21 cellular contexts compared by ENCODE assay signal in the genomic region with DNA sequence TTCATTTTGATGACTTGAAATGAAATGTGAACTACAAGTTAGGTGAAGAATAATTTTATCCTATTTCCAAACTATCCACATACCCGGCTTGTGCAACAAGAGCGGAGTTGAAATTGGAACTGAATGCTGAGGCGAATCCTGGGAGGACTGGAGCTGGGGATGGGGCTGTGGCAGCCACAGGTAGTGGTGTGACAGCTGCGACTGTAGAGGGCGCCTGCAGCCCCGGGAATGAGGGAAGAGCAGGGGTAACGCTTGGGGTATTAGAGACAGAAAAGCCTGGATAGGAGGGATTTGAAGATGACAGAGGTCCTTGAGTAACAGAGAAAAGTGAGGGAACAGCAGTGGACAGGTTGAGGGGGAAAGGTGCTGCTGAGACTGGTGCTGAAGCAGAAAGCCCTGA. TPM values are rescaled to one million over a fixed set of nuclear protein-coding genes. Genes with fewer than 3 reads are reported as not detected.
DNase-seq lines count a peak whose midpoint lies in the region; ATAC-seq, FAIRE-seq and TF ChIP-seq lines count a peak whose summit lies in the region.
"Had no signal": no experiment of that assay in that cellular context is flagged by ENCODE, and none has a peak within 500 bp of the region (broad histone marks: within the 10 kb centered on the region; RNA-seq: fewer than 3 reads in every experiment).

No MANE protein-coding gene starts in this region.

- H3K4me1 Mint-ChIP-seq in activated T-cell treated with anti-CD3 and anti-CD28 coated beads, Interleukin-2, amount 50 U/mL, for 72 hours (ENCODE audit: low read depth): no peaks in the 10 kb centered on the region
- H3K4me1 Mint-ChIP-seq in activated T-cell treated with anti-CD3 and anti-CD28 coated beads, Interleukin-2, amount 50 U/mL, for 24 hours (ENCODE audit: low read depth): peaks cover 6% of the 10 kb centered on the region
- peaks cover 0 to 2% of the 10 kb centered on the region in 2 donors for H3K4me1 Mint-ChIP-seq in stimulated activated naive B cell treated with anti-CD40 and anti-IgM and Interleukin-4, amounts not matched to agents 10 μg/mL and 1 μg/mL and 100 μg/mL, for 72 hours

- TF ChIP-seq POLR2A in stomach (IDR thresholded peaks at IDR 0.05): no peak

- H3K4me3 Mint-ChIP-seq in activated T-cell treated with anti-CD3 and anti-CD28 coated beads, Interleukin-2, amount 50 U/mL, for 72 hours: no peak overlapping the region
- H3K4me3 Mint-ChIP-seq in activated T-cell treated with anti-CD3 and anti-CD28 coated beads, Interleukin-2, amount 50 U/mL, for 24 hours: no peak overlapping the region
- H3K4me3 Mint-ChIP-seq in stimulated activated naive B cell treated with anti-CD40 and anti-IgM and Interleukin-4, amounts not matched to agents 10 μg/mL and 1 μg/mL and 100 μg/mL, for 72 hours: no peak overlapping the region

- H3K27me3 ChIP-seq in SJCRH30 (no peaks in the 10 kb centered on the region), stomach (no peaks in the 10 kb centered on the region)
- H3K27me3 ChIP-seq: right lobe of liver, tibial artery had no signal

- peaks cover 0 to 3% of the 10 kb centered on the region in 2 donors for H3K9me3 Mint-ChIP-seq in activated T-cell treated with anti-CD3 and anti-CD28 coated beads, Interleukin-2, amount 50 U/mL, for 72 hours
- no peaks in the 10 kb centered on the region for H3K9me3 Mint-ChIP-seq in activated T-cell treated with anti-CD3 and anti-CD28 coated beads, Interleukin-2, amount 50 U/mL, for 24 hours
- H3K9me3 Mint-ChIP-seq in stimulated activated naive B cell treated with anti-CD40 and anti-IgM and Interleukin-4, amounts not matched to agents 10 μg/mL and 1 μg/mL and 100 μg/mL, for 72 hours: no peaks in the 10 kb centered on the region

- no peak overlapping the region for H3K4me3 ChIP-seq in SJCRH30
- H3K4me3 ChIP-seq in fibroblast of pulmonary artery (replicated peaks; ENCODE audit: low read depth, low read length): no peak overlapping the region
- no peak overlapping the region for H3K4me3 ChIP-seq in stomach
- H3K4me3 ChIP-seq: lung, right lobe of liver, SK-N-MC, tibial artery had no signal

- no peaks in the 10 kb centered on the region for H3K9me3 ChIP-seq in SJCRH30 (replicated peaks)
- no peaks in the 10 kb centered on the region for H3K9me3 ChIP-seq in stomach
- H3K9me3 ChIP-seq: right lobe of liver, tibial artery had no signal

- H3K27ac ChIP-seq in SJCRH30: no peak overlapping the region
- H3K27ac ChIP-seq in stomach: no peak overlapping the region
- H3K27ac ChIP-seq: right lobe of liver, SK-N-MC, tibial artery had no signal

- H3K4me1 ChIP-seq in SJCRH30: no peaks in the 10 kb centered on the region
- no peaks in the 10 kb centered on the region for H3K4me1 ChIP-seq in stomach
- H3K4me1 ChIP-seq: right lobe of liver, tibial artery had no signal

- no peak for DNase-seq in activated T-cell treated with anti-CD3 and anti-CD28 coated beads, Interleukin-2, amount 50 U/mL, for 72 hours
- no peak for DNase-seq in activated T-cell treated with anti-CD3 and anti-CD28 coated beads, Interleukin-2, amount 50 U/mL, for 24 hours
- DNase-seq in SJCRH30 (peak; percentile 13 to 30), fibroblast of pulmonary artery (ENCODE audit: low read depth) (no peak), stomach (no peak), OCI-M2 (lab: John Stamatoyannopoulos, UW; ENCODE audit: unreplicated experiment) (no peak), RCC 7860 (ENCODE audit: low spot score) (no peak)
- DNase-seq in stimulated activated naive B cell treated with anti-CD40 and anti-IgM and Interleukin-4, amounts not matched to agents 10 μg/mL and 1 μg/mL and 100 μg/mL, for 72 hours: no peak
- DNase-seq: activated gamma-delta T cell; aorta; Calu3; dermis blood vessel endothelial cell; right lobe of liver; stimulated activated CD4-positive, alpha-beta T cell treated with anti-CD3 and anti-CD28 coated beads, Interleukin-4, amount 100 ng/mL, for 24 hours; tibial artery had no signal

- H3K27ac Mint-ChIP-seq in activated T-cell treated with anti-CD3 and anti-CD28 coated beads, Interleukin-2, amount 50 U/mL, for 72 hours: peak overlapping the region; percentile 36
- no peak overlapping the region for H3K27ac Mint-ChIP-seq in activated T-cell treated with anti-CD3 and anti-CD28 coated beads, Interleukin-2, amount 50 U/mL, for 24 hours
- peak overlapping the region; percentile 14 for H3K27ac Mint-ChIP-seq in stimulated activated naive B cell treated with anti-CD40 and anti-IgM and Interleukin-4, amounts not matched to agents 10 μg/mL and 1 μg/mL and 100 μg/mL, for 72 hours

- no peak for ATAC-seq in activated T-cell treated with anti-CD3 and anti-CD28 coated beads, Interleukin-2, amount 50 U/mL, for 72 hours (replicated peaks in 1 of 2)
- ATAC-seq in stimulated activated naive B cell treated with anti-CD40 and anti-IgM and Interleukin-4, amounts not matched to agents 10 μg/mL and 1 μg/mL and 100 μg/mL, for 72 hours (replicated peaks): no peak

- H3K36me3 Mint-ChIP-seq in activated T-cell treated with anti-CD3 and anti-CD28 coated beads, Interleukin-2, amount 50 U/mL, for 72 hours (ENCODE audit: insufficient read depth in 2 of 2): peaks cover 27 to 47% of the 10 kb centered on the region in 2 donors
- H3K36me3 Mint-ChIP-seq in activated T-cell treated with anti-CD3 and anti-CD28 coated beads, Interleukin-2, amount 50 U/mL, for 24 hours (ENCODE audit: low read depth): peaks cover 93% of the 10 kb centered on the region
- peaks cover 48 to 62% of the 10 kb centered on the region in 2 donors for H3K36me3 Mint-ChIP-seq in stimulated activated naive B cell treated with anti-CD40 and anti-IgM and Interleukin-4, amounts not matched to agents 10 μg/mL and 1 μg/mL and 100 μg/mL, for 72 hours

- 75 to 85% (median 78%) methylated on average over 7 of the region's 7 CpGs for WGBS in stomach, 5 donors

- intact Hi-C loops in stomach (cut with DNase I; ENCODE audit: low total_unique reads): no loop called here

- no peaks in the 10 kb centered on the region for H3K27me3 Mint-ChIP-seq in activated T-cell treated with anti-CD3 and anti-CD28 coated beads, Interleukin-2, amount 50 U/mL, for 72 hours (ENCODE audit: low read depth)
- H3K27me3 Mint-ChIP-seq in activated T-cell treated with anti-CD3 and anti-CD28 coated beads, Interleukin-2, amount 50 U/mL, for 24 hours: no peaks in the 10 kb centered on the region
- no peaks in the 10 kb centered on the region for H3K27me3 Mint-ChIP-seq in stimulated activated naive B cell treated with anti-CD40 and anti-IgM and Interleukin-4, amounts not matched to agents 10 μg/mL and 1 μg/mL and 100 μg/mL, for 72 hours

- TF ChIP-seq EP300 in stomach (IDR thresholded peaks at IDR 0.05): no peak

- peaks cover 79% of the 10 kb centered on the region for H3K36me3 ChIP-seq in SJCRH30
- peaks cover 49 to 91% (median 87%) of the 10 kb centered on the region in 4 donors for H3K36me3 ChIP-seq in stomach

- FAIRE-seq in RCC 7860 (lab: Jason Lieb, UNC): no peak
- FAIRE-seq: GM18507 had no signal

- TF ChIP-seq CTCF in fibroblast of pulmonary artery (IDR thresholded peaks at IDR 0.05; ENCODE audit: low read length, missing control alignments) (peak; percentile 14), stomach (IDR thresholded peaks at IDR 0.05) (no peak)

RNA-seq across cellular contexts. Expression of a gene that starts 22.0 kb away (rescaled TPM):
- not detected for total RNA-seq in activated T-cell treated with anti-CD3 and anti-CD28 coated beads, Interleukin-2, amount 50 U/mL, for 72 hours
- total RNA-seq in SJCRH30 (2014; rRNA removed; shearing (Covaris generic)): not detected in 2 replicates
- total RNA-seq in stomach: not detected
- not detected for polyA plus RNA-seq in stomach
- total RNA-seq: aorta, Calu3, dermis blood vessel endothelial cell, fibroblast of lung, HT-29, right lobe of liver had no signal
- polyA plus RNA-seq: aorta, fibroblast of lung, neural cell had no signal

RNA-seq across cellular contexts. Expression of a gene that starts 25.3 kb away (rescaled TPM):
- total RNA-seq in activated T-cell treated with anti-CD3 and anti-CD28 coated beads, Interleukin-2, amount 50 U/mL, for 72 hours: 100 to 1,000 TPM; 114 to 116 TPM
- 33.7 and 39.0 TPM in 2 replicates for total RNA-seq in SJCRH30 (2014; rRNA removed; shearing (Covaris generic))
- total RNA-seq in stomach: 100 to 1,000 TPM in 1 of 5 donors, 10 to 100 TPM in 4; 10.3 to 176 (median 27.5) TPM
- 10 to 100 TPM in 2 of 3 donors, 1 to 10 TPM in 1; 5.7 to 10.3 (median 10.1) TPM for polyA plus RNA-seq in stomach

RNA-seq across cellular contexts. Expression of a gene that starts 25.6 kb away (rescaled TPM):
- total RNA-seq in activated T-cell treated with anti-CD3 and anti-CD28 coated beads, Interleukin-2, amount 50 U/mL, for 72 hours: 10 to 100 TPM; 27.1 to 30.3 TPM
- total RNA-seq in SJCRH30 (2014; rRNA removed; shearing (Covaris generic)): 29.9 and 35.5 TPM in 2 replicates
- total RNA-seq in stomach: 10 to 100 TPM in 4 of 5 donors, 1 to 10 TPM in 1; 4.1 to 74.4 (median 20.3) TPM
- polyA plus RNA-seq in stomach: 1 to 10 TPM; 4.4 to 8.5 (median 5.7) TPM

Comparison
In these comparisons a context has a peak if more than half of its experiments do, and no peak if none do; other contexts are left out.
1. DNase-seq: peak in SJCRH30 (2 of 2); none in activated T-cell treated with anti-CD3 and anti-CD28 coated beads, Interleukin-2, amount 50 U/mL, for 72 hours (0 of 2), activated T-cell treated with anti-CD3 and anti-CD28 coated beads, Interleukin-2, amount 50 U/mL, for 24 hours (single experiment), fibroblast of pulmonary artery (single experiment), stimulated activated naive B cell treated with anti-CD40 and anti-IgM and Interleukin-4, amounts not matched to agents 10 μg/mL and 1 μg/mL and 100 μg/mL, for 72 hours (single experiment), stomach (single experiment), OCI-M2 (single experiment) and RCC 7860 (single experiment).